15 cellular contexts compared by ENCODE assay signal in genomic region chr5:33852837-33853236, GRCh38. TPM values are rescaled to one million over a fixed set of nuclear protein-coding genes. Genes with fewer than 3 reads are reported as not detected.
A peak's percentile ranks its signal among the peaks of the same experiment; 100 is the strongest.
DNase-seq lines count a peak whose midpoint lies in the region; ATAC-seq, FAIRE-seq and TF ChIP-seq lines count a peak whose summit lies in the region.
"Had no signal": no experiment of that assay in that cellular context is flagged by ENCODE, and none has a peak within 500 bp of the region (broad histone marks: within the 10 kb centered on the region; RNA-seq: fewer than 3 reads in every experiment).

No MANE protein-coding gene starts in this region.

- peaks cover 0 to 51% of the 10 kb centered on the region in 2 donors for H3K4me1 ChIP-seq in adrenal gland (replicated peaks in 1 of 2)
- H3K4me1 ChIP-seq in mesendoderm (ENCODE audit: control insufficient read depth, low read depth, low read length): peaks cover 12% of the 10 kb centered on the region
- H3K4me1 ChIP-seq in skeletal muscle satellite cell (ENCODE audit: control insufficient read depth, insufficient read depth, low read length): peaks cover 46% of the 10 kb centered on the region

- H3K4me3 ChIP-seq in adrenal gland (no peak overlapping the region), mesendoderm (ENCODE audit: low read length) (no peak overlapping the region), skeletal muscle satellite cell (ENCODE audit: low read length) (no peak overlapping the region)

- H3K56ac ChIP-seq in mesendoderm (ENCODE audit: low read length): no peak overlapping the region

- no peak for TF ChIP-seq CTCF in adrenal gland (IDR thresholded peaks at IDR 0.05)

- H3K79me2 ChIP-seq in mesendoderm (ENCODE audit: control insufficient read depth, insufficient read depth, low read length): no peaks in the 10 kb centered on the region

- H3K79me1 ChIP-seq in mesendoderm (ENCODE audit: low read length): no peaks in the 10 kb centered on the region

- no peak overlapping the region for H3K23ac ChIP-seq in mesendoderm (ENCODE audit: low read length)

- H3K9me3 ChIP-seq in adrenal gland (replicated peaks in 1 of 3) (no peaks in the 10 kb centered on the region), skeletal muscle satellite cell (replicated peaks; ENCODE audit: low read length) (no peaks in the 10 kb centered on the region)

- no peak overlapping the region for H2BK120ac ChIP-seq in mesendoderm (ENCODE audit: low read depth, low read length)

- ATAC-seq in GM21423 (IDR thresholded peaks at IDR 0.05; ENCODE audit: unreplicated experiment): no peak

- H3K27me3 ChIP-seq in adrenal gland (no peaks in the 10 kb centered on the region), mesendoderm (ENCODE audit: insufficient read depth, low read length, poor library complexity) (no peaks in the 10 kb centered on the region), skeletal muscle satellite cell (ENCODE audit: control insufficient read depth, insufficient read depth, low read length) (no peaks in the 10 kb centered on the region)

- H3K4ac ChIP-seq in mesendoderm (ENCODE audit: low read depth, low read length): no peak overlapping the region

- H2BK15ac ChIP-seq in mesendoderm (replicated peaks; ENCODE audit: low read depth): no peak overlapping the region

- H3K9ac ChIP-seq in mesendoderm (ENCODE audit: low read length) (no peak overlapping the region), skeletal muscle satellite cell (ENCODE audit: low read depth, low read length) (peak overlapping the region; percentile 41)

- H4K5ac ChIP-seq in mesendoderm (ENCODE audit: low read length): no peak overlapping the region

- H2AK5ac ChIP-seq in mesendoderm (ENCODE audit: low read length): peak overlapping the region; percentile 7

- no peak overlapping the region for H4K8ac ChIP-seq in mesendoderm (ENCODE audit: low read depth, low read length)

- WGBS in adrenal gland, 4 donors: 22 to 71% (median 42%) methylated on average over 3 of the region's 3 CpGs
- WGBS in mesendoderm (ENCODE audit: extremely low coverage, insufficient coverage, low lambda C conversion rate): no CpG with 5 or more reads among the region's 3 CpGs

- H3K36me3 ChIP-seq in adrenal gland (replicated peaks in 1 of 2) (no peaks in the 10 kb centered on the region), mesendoderm (ENCODE audit: control insufficient read depth, insufficient read depth, low read length) (no peaks in the 10 kb centered on the region), skeletal muscle satellite cell (ENCODE audit: insufficient read depth, low read length) (no peaks in the 10 kb centered on the region)

- TF ChIP-seq POLR2A in GM12892 (IDR thresholded peaks at IDR 0.05; ENCODE audit: low read depth, low read length) (no peak), adrenal gland (IDR thresholded peaks at IDR 0.05) (no peak)

- H3K18ac ChIP-seq in mesendoderm (ENCODE audit: low read length): no peak overlapping the region

- H2BK5ac ChIP-seq in mesendoderm (ENCODE audit: low read length): no peak overlapping the region

- H3K4me2 ChIP-seq in mesendoderm (ENCODE audit: low read length) (no peak overlapping the region), skeletal muscle satellite cell (ENCODE audit: low read length) (peak overlapping the region; percentile 61)

- DNase-seq in GM12892 (ENCODE audit: insufficient read length): no peak
- peak in 1 of 7 donors; percentile 26 for DNase-seq in adrenal gland
- no peak for DNase-seq in mesendoderm
- DNase-seq in NAMALWA (ENCODE audit: low spot score): no peak
- DNase-seq in GF-D8 (lab: John Stamatoyannopoulos, UW): no peak
- DNase-seq in T-helper 9 cell: no peak
- DNase-seq: AML-193; CD4-positive, CD25-positive, alpha-beta regulatory T cell; NCI-H1417; NCI-H1930; NCI-H510A treated with DMSO at 0.1 percent for 48 hours had no signal

- FAIRE-seq in GM12892 (lab: Jason Lieb, UNC): peak; percentile 24
- FAIRE-seq: H1 had no signal

- intact Hi-C loops in adrenal gland (cut with DNase I): loop anchor here in 1 of 2 donors (10.0 kb wide), 1 partner anchor 82 kb away; the partner anchor contains the start of gene RXFP3

- H3K27ac ChIP-seq in adrenal gland (peak overlapping the region in 3 of 5 donors; percentile 55 to 70 (median 64)), mesendoderm (ENCODE audit: low read depth, low read length) (no peak overlapping the region)

RNA-seq across cellular contexts. Expression of gene ADAMTS12, which starts 39.0 kb away (rescaled TPM):
- 12.6 TPM for polyA plus RNA-seq in GM12892 (2012; ENCODE audit: missing spikeins)
- 10 to 100 TPM in 6 of 8 donors, 1 to 10 TPM in 2; 2.1 to 25.4 (median 14.3) TPM for total RNA-seq in adrenal gland
- 1 to 10 TPM; 1.9 to 9.0 (median 5.1) TPM for polyA plus RNA-seq in adrenal gland
- polyA plus RNA-seq in mesendoderm (2013, experiment 1 of 2): 2.5 TPM
- polyA plus RNA-seq in mesendoderm (2013, experiment 2 of 2): 2.5 TPM
- 12.0 and 12.4 TPM in 2 replicates for total RNA-seq in skeletal muscle satellite cell (2012; rRNA removed)
- total RNA-seq: CD4-positive, CD25-positive, alpha-beta regulatory T cell had no signal
- polyA plus RNA-seq: CD4-positive, CD25-positive, alpha-beta regulatory T cell; IgD-negative memory B cell had no signal
